8 cellular contexts compared by ENCODE assay signal in the genomic region with DNA sequence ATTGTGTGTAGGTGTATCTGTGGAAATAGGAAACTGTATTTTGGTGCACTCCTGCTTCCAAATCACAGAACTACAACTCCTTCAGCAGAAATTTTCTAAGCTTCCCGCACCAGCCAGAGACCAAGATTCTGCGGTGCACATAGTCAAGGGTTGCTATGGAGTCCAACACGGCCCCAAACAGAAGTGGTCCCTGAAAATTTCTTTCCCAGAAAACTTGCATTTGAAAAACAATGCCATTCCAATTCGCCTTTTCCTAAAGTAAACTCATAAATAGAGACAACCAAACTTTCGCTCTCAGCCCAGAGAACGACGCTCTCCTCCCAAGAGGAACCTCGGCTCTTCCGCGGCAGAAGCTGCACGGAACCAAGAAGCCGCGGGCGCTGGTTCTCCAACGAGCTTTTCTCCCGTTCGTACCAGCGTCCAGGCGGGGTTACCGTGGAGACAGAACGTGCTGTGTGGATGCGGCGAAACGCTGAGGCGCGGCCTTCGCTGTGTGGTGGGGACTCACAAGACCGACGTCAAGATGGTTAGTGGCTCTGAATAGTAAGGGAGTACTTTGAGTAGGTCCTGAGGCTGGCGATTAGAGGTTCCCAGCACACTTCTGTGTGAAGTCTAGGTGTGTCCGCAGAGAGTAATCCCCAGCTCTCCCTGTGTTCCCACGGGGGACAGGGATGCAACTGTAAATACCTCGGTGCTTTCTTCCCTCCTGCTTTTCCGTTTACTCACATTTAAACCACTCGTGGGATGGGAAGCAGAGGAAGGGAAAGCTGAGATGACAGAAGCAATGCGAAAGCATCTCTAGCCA. TPM values are rescaled to one million over a fixed set of nuclear protein-coding genes. Genes with fewer than 3 reads are reported as not detected.
DNase-seq lines count a peak whose midpoint lies in the region; ATAC-seq and TF ChIP-seq lines count a peak whose summit lies in the region.

No MANE protein-coding gene starts in this region.

- peaks cover 18% of the 10 kb centered on the region for H3K4me1 Mint-ChIP-seq in activated naive CD8-positive, alpha-beta T cell treated with anti-CD3 and anti-CD28 coated beads, Interleukin-2, amount 10 ng/mL, durations not matched to agents 7 days and 5 days

- ATAC-seq in HG02588 (IDR thresholded peaks at IDR 0.05; ENCODE audit: unreplicated experiment) (peak; percentile 99), Right ventricle myocardium superior (ENCODE audit: poor library complexity) (peak; percentile 99)
- ATAC-seq in activated naive CD8-positive, alpha-beta T cell treated with anti-CD3 and anti-CD28 coated beads, Interleukin-2, amount 10 ng/mL, durations not matched to agents 7 days and 5 days (ENCODE audit: low read depth) = peak; percentile 96

- H3K4me1 ChIP-seq in ovary (ENCODE audit: insufficient read depth) = no peaks in the 10 kb centered on the region
- H3K4me1 ChIP-seq in thymus (ENCODE audit: control insufficient read depth, insufficient read depth, low read length) = peaks cover 3% of the 10 kb centered on the region

- POLR2A ChIA-PET in activated naive CD8-positive, alpha-beta T cell treated with anti-CD3 and anti-CD28 coated beads, Interleukin-2, amount 10 ng/mL, durations not matched to agents 7 days and 5 days (lab: Charles Lee) = interaction anchor here (0.8 to 2.5 kb wide), 10 partner anchors 14 to 207 kb away, joined by 3 to 18 read pairs (median 3); partner anchors contain the start of genes UBN2 and ZC3HAV1

- H3K27me3 ChIP-seq in ovary = no peaks in the 10 kb centered on the region
- no peaks in the 10 kb centered on the region for H3K27me3 ChIP-seq in thymus (ENCODE audit: control insufficient read depth, insufficient read depth)

- H3K4me3 ChIP-seq in ovary (peak overlapping the region; percentile 47), thymus (ENCODE audit: low read length) (peak overlapping the region; percentile 67)

- peak overlapping the region; percentile 81 for H3K27ac Mint-ChIP-seq in activated naive CD8-positive, alpha-beta T cell treated with anti-CD3 and anti-CD28 coated beads, Interleukin-2, amount 10 ng/mL, durations not matched to agents 7 days and 5 days

- H3K36me3 ChIP-seq in ovary (no peaks in the 10 kb centered on the region), thymus (ENCODE audit: control insufficient read depth, insufficient read depth) (no peaks in the 10 kb centered on the region)

- peaks cover 4% of the 10 kb centered on the region for H3K27me3 Mint-ChIP-seq in activated naive CD8-positive, alpha-beta T cell treated with anti-CD3 and anti-CD28 coated beads, Interleukin-2, amount 10 ng/mL, durations not matched to agents 7 days and 5 days

- DNase-seq in NCI-H1092 (lab: John Stamatoyannopoulos, UW) = peak; percentile 88
- DNase-seq in SKM-1 treated with dmso at 0.1 percent for 144 hours (lab: John Stamatoyannopoulos, UW; ENCODE audit: unreplicated experiment) = peak; percentile 87
- DNase-seq in activated naive CD8-positive, alpha-beta T cell treated with anti-CD3 and anti-CD28 coated beads, Interleukin-2, amount 10 ng/mL, durations not matched to agents 7 days and 5 days = peak; percentile 87
- peak; percentile 94 for DNase-seq in Right ventricle myocardium superior
- peak; percentile 74 to 91 (median 82) for DNase-seq in ovary

- H3K9me3 ChIP-seq in ovary = no peaks in the 10 kb centered on the region
- H3K9me3 ChIP-seq in thymus (ENCODE audit: control insufficient read depth) = no peaks in the 10 kb centered on the region

- peak; percentile 46 for TF ChIP-seq POLR2A in GM10847 (IDR thresholded peaks at IDR 0.05; ENCODE audit: extremely low read depth, insufficient read length)
- TF ChIP-seq POLR2A in ovary (IDR thresholded peaks at IDR 0.05) = peak; percentile 13

- intact Hi-C loops in Right ventricle myocardium superior (cut with DNase I) (no loop called here), ovary (cut with DNase I) (no loop called here)

- WGBS in ovary, 3 donors = 0 to 1% (median 0%) methylated on average over 36 of the region's 36 CpGs
- 2% methylated on average over 36 of the region's 36 CpGs for WGBS in thymus

- TF ChIP-seq EP300 in ovary (IDR thresholded peaks at IDR 0.05) = no peak

- TF ChIP-seq CTCF in ovary (IDR thresholded peaks at IDR 0.05) = no peak

- H3K9me3 Mint-ChIP-seq in activated naive CD8-positive, alpha-beta T cell treated with anti-CD3 and anti-CD28 coated beads, Interleukin-2, amount 10 ng/mL, durations not matched to agents 7 days and 5 days = peaks cover 1% of the 10 kb centered on the region

- H3K4me3 Mint-ChIP-seq in activated naive CD8-positive, alpha-beta T cell treated with anti-CD3 and anti-CD28 coated beads, Interleukin-2, amount 10 ng/mL, durations not matched to agents 7 days and 5 days = peak overlapping the region; percentile 90

- H3K27ac ChIP-seq in ovary (no peak overlapping the region), thymus (ENCODE audit: low read depth) (no peak overlapping the region)

- H3K36me3 Mint-ChIP-seq in activated naive CD8-positive, alpha-beta T cell treated with anti-CD3 and anti-CD28 coated beads, Interleukin-2, amount 10 ng/mL, durations not matched to agents 7 days and 5 days = peaks cover 1% of the 10 kb centered on the region

RNA-seq across cellular contexts. Expression of gene ZC3HAV1, which starts 24.0 kb away (rescaled TPM):
- 100 to 1,000 TPM; 136 TPM for total RNA-seq in activated naive CD8-positive, alpha-beta T cell treated with anti-CD3 and anti-CD28 coated beads, Interleukin-2, amount 10 ng/mL, durations not matched to agents 7 days and 5 days
- total RNA-seq in Right ventricle myocardium superior = 6.5 TPM
- total RNA-seq in ovary = 10 to 100 TPM; 17.5 to 36.2 (median 25.0) TPM
- 10 to 100 TPM in 1 of 2 donors, 1 to 10 TPM in 1; 8.5 to 47.6 TPM for polyA plus RNA-seq in ovary
- polyA plus RNA-seq in thymus = 26.5 TPM
